Comparison of ENCODE assay signal across 10 cellular contexts in the genomic region with DNA sequence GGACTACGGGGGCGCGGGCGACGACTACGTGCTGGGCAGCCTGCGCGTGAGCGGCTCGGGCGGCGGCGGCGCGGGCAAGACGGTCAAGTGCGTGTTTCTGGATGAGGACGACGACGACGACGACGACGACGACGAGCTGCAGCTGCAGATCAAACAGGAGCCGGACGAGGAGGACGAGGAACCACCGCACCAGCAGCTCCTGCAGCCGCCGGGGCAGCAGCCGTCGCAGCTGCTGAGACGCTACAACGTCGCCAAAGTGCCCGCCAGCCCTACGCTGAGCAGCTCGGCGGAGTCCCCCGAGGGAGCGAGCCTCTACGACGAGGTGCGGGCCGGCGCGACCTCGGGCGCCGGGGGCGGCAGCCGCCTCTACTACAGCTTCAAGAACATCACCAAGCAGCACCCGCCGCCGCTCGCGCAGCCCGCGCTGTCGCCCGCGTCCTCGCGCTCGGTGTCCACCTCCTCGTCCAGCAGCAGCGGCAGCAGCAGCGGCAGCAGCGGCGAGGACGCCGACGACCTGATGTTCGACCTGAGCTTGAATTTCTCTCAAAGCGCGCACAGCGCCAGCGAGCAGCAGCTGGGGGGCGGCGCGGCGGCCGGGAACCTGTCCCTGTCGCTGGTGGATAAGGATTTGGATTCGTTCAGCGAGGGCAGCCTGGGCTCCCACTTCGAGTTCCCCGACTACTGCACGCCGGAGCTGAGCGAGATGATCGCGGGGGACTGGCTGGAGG. TPM values are rescaled to one million over a fixed set of nuclear protein-coding genes. Genes with fewer than 3 reads are reported as not detected.
A peak's percentile ranks its signal among the peaks of the same experiment; 100 is the strongest.
DNase-seq lines count a peak whose midpoint lies in the region; ATAC-seq and TF ChIP-seq lines count a peak whose summit lies in the region.
"Had no signal": no experiment of that assay in that cellular context is flagged by ENCODE, and none has a peak within 500 bp of the region (broad histone marks: within the 10 kb centered on the region; RNA-seq: fewer than 3 reads in every experiment).

No MANE protein-coding gene starts in this region.

- no peak for TF ChIP-seq POLR2A in Peyer's patch (IDR thresholded peaks at IDR 0.05)

- H3K9ac ChIP-seq in rectal smooth muscle tissue (ENCODE audit: low read length), result no peak overlapping the region

- H3K27me3 ChIP-seq in rectal smooth muscle tissue (ENCODE audit: control insufficient read depth, insufficient read depth, low read length), result peaks cover 12% of the 10 kb centered on the region
- H3K27me3 ChIP-seq in Peyer's patch, result peaks cover 0 to 47% of the 10 kb centered on the region in 2 donors

- peaks cover 0 to 9% (median 0%) of the 10 kb centered on the region in 4 donors for H3K9me3 ChIP-seq in Peyer's patch
- H3K9me3 ChIP-seq: thyroid gland had no signal

- peak overlapping the region; percentile 32 for H3K27ac ChIP-seq in rectal smooth muscle tissue (ENCODE audit: low read depth, low read length)
- H3K27ac ChIP-seq in Peyer's patch, result peak overlapping the region in 1 of 4 donors; percentile 50
- H3K27ac ChIP-seq: thyroid gland had no signal

- DNase-seq in NCI-H2081 (lab: John Stamatoyannopoulos, UW) (peak; percentile 45 to 66), NCI-H2081 treated with DMSO at 0.1 percent for 48 hours (lab: John Stamatoyannopoulos, UW) (no peak), NCI-H2171 treated with DMSO at 0.1 percent for 48 hours (lab: John Stamatoyannopoulos, UW) (peak; percentile 68), epithelial cell of esophagus (ENCODE audit: low read depth) (no peak), Peyer's patch (no peak), iPS-NIHi7 (ENCODE audit: extremely low spot score) (no peak)
- DNase-seq: occipital lobe, thyroid gland had no signal

- no peak for TF ChIP-seq CTCF in epithelial cell of esophagus (IDR thresholded peaks at IDR 0.05; ENCODE audit: insufficient read depth, low read depth, low read length, missing control alignments)
- TF ChIP-seq CTCF in Peyer's patch (IDR thresholded peaks at IDR 0.05), result no peak

- ATAC-seq in GM18909 (IDR thresholded peaks at IDR 0.05; ENCODE audit: poor library complexity, unreplicated experiment), result no peak

- peak overlapping the region; percentile 44 for H3K4me3 ChIP-seq in epithelial cell of esophagus (ENCODE audit: low read length)
- peak overlapping the region; percentile 59 for H3K4me3 ChIP-seq in rectal smooth muscle tissue (ENCODE audit: low read length)
- peak overlapping the region in 1 of 4 donors; percentile 38 for H3K4me3 ChIP-seq in Peyer's patch
- H3K4me3 ChIP-seq: thyroid gland had no signal

- H3K4me1 ChIP-seq in rectal smooth muscle tissue (ENCODE audit: control insufficient read depth, insufficient read depth, low read length) (no peaks in the 10 kb centered on the region), Peyer's patch (peaks cover 0 to 28% (median 0%) of the 10 kb centered on the region in 4 donors)

- no peaks in the 10 kb centered on the region for H3K36me3 ChIP-seq in rectal smooth muscle tissue (ENCODE audit: control insufficient read depth, insufficient read depth, low read length)
- H3K36me3 ChIP-seq in Peyer's patch, result no peaks in the 10 kb centered on the region
- H3K36me3 ChIP-seq: thyroid gland had no signal

RNA-seq across cellular contexts. Expression of gene SOX11, which starts 1.3 kb away (rescaled TPM):
- not detected for total RNA-seq in Peyer's patch
- total RNA-seq: thyroid gland had no signal

Comparison
In these comparisons a context has a peak if more than half of its experiments do, and no peak if none do; other contexts are left out.
1. DNase-seq: peak in NCI-H2081 (2 of 2) and NCI-H2171 treated with DMSO at 0.1 percent for 48 hours (single experiment); none in NCI-H2081 treated with DMSO at 0.1 percent for 48 hours (single experiment), epithelial cell of esophagus (single experiment), Peyer's patch (0 of 3) and iPS-NIHi7 (single experiment).